ENCODE assay signal across 9 cellular contexts in genomic region chr16:65122974-65123845, GRCh38. TPM values are rescaled to one million over a fixed set of nuclear protein-coding genes. Genes with fewer than 3 reads are reported as not detected.
A peak's percentile ranks its signal among the peaks of the same experiment; 100 is the strongest.
DNase-seq lines count a peak whose midpoint lies in the region; ATAC-seq and TF ChIP-seq lines count a peak whose summit lies in the region.
"Had no signal": no experiment of that assay in that cellular context is flagged by ENCODE, and none has a peak within 500 bp of the region (broad histone marks: within the 10 kb centered on the region; RNA-seq: fewer than 3 reads in every experiment).

No MANE protein-coding gene starts in this region.

- no peak overlapping the region for H3K4me3 Mint-ChIP-seq in activated CD8-positive, alpha-beta memory T cell treated with anti-CD3 and anti-CD28 coated beads, Interleukin-2, amount 10 ng/mL, durations not matched to agents 7 days and 5 days

- no peak for ATAC-seq in activated CD8-positive, alpha-beta memory T cell treated with anti-CD3 and anti-CD28 coated beads, Interleukin-2, amount 10 ng/mL, durations not matched to agents 7 days and 5 days

- TF ChIP-seq EP300 in esophagus muscularis mucosa (IDR thresholded peaks at IDR 0.05), result no peak

- under 1% methylated on average over 27 of the region's 68 CpGs for WGBS in esophagus muscularis mucosa

- H3K27me3 ChIP-seq in esophagus muscularis mucosa (peaks cover 0 to 7% (median 0%) of the 10 kb centered on the region in 4 donors), uterus (no peaks in the 10 kb centered on the region)

- H3K27me3 Mint-ChIP-seq in activated CD8-positive, alpha-beta memory T cell treated with anti-CD3 and anti-CD28 coated beads, Interleukin-2, amount 10 ng/mL, durations not matched to agents 7 days and 5 days, result peaks cover 49% of the 10 kb centered on the region

- CTCF ChIA-PET in activated CD8-positive, alpha-beta memory T cell treated with anti-CD3 and anti-CD28 coated beads, Interleukin-2, amount 10 ng/mL, durations not matched to agents 7 days and 5 days (lab: Charles Lee), result no interaction called here

- H3K36me3 Mint-ChIP-seq in activated CD8-positive, alpha-beta memory T cell treated with anti-CD3 and anti-CD28 coated beads, Interleukin-2, amount 10 ng/mL, durations not matched to agents 7 days and 5 days, result no peaks in the 10 kb centered on the region

- H3K4me3 ChIP-seq in esophagus muscularis mucosa (peak overlapping the region; percentile 58 to 82 (median 73)), uterus (peak overlapping the region; percentile 68 to 90)

- H3K36me3 ChIP-seq in esophagus muscularis mucosa (no peaks in the 10 kb centered on the region), uterus (no peaks in the 10 kb centered on the region)

- intact Hi-C loops in esophagus muscularis mucosa (cut with DNase I), result no loop called here
- intact Hi-C loops in uterus (cut with DNase I; ENCODE audit: low total_unique reads), result no loop called here

- DNase-seq in activated CD8-positive, alpha-beta memory T cell treated with anti-CD3 and anti-CD28 coated beads, Interleukin-2, amount 10 ng/mL, durations not matched to agents 7 days and 5 days, result no peak
- no peak for DNase-seq in activated CD8-positive, alpha-beta memory T cell treated with anti-CD3 and anti-CD28 coated beads, Interleukin-2, amount 50 U/mL, for 48 hours
- DNase-seq in esophagus muscularis mucosa (ENCODE audit: extremely low spot score) (no peak), mucosa of gallbladder (ENCODE audit: low spot score) (peak; percentile 51), uterus (peak; percentile 79 to 83), DMS153 treated with DMSO at 0.1 percent for 48 hours (lab: John Stamatoyannopoulos, UW; ENCODE audit: unreplicated experiment) (no peak), MV-4-11 (lab: John Stamatoyannopoulos, UW) (no peak), NCI-H2029 (lab: John Stamatoyannopoulos, UW) (no peak)
- DNase-seq: DND-41 had no signal

- TF ChIP-seq POLR2A in esophagus muscularis mucosa (IDR thresholded peaks at IDR 0.05; ENCODE audit: low read depth), result no peak
- TF ChIP-seq POLR2A in uterus (IDR thresholded peaks at IDR 0.05), result peak in 1 of 2 donors; percentile 58

- TF ChIP-seq CTCF in esophagus muscularis mucosa (IDR thresholded peaks at IDR 0.05), result no peak
- peak in 1 of 4 experiments; percentile 4 for TF ChIP-seq CTCF in uterus (IDR thresholded peaks at IDR 0.05)

- H3K4me1 Mint-ChIP-seq in activated CD8-positive, alpha-beta memory T cell treated with anti-CD3 and anti-CD28 coated beads, Interleukin-2, amount 10 ng/mL, durations not matched to agents 7 days and 5 days, result peaks cover 1% of the 10 kb centered on the region

- H3K4me1 ChIP-seq in esophagus muscularis mucosa (peaks cover 11 to 51% (median 47%) of the 10 kb centered on the region in 4 donors), uterus (no peaks in the 10 kb centered on the region)

- H3K9me3 ChIP-seq in esophagus muscularis mucosa, result no peaks in the 10 kb centered on the region
- no peaks in the 10 kb centered on the region for H3K9me3 ChIP-seq in uterus

- peak overlapping the region; percentile 91 to 96 (median 92) for H3K27ac ChIP-seq in esophagus muscularis mucosa (replicated peaks in 1 of 4)
- peak overlapping the region; percentile 94 for H3K27ac ChIP-seq in uterus

- H3K9me3 Mint-ChIP-seq in activated CD8-positive, alpha-beta memory T cell treated with anti-CD3 and anti-CD28 coated beads, Interleukin-2, amount 10 ng/mL, durations not matched to agents 7 days and 5 days (ENCODE audit: low read depth), result no peaks in the 10 kb centered on the region

- peak overlapping the region; percentile 36 for H3K27ac Mint-ChIP-seq in activated CD8-positive, alpha-beta memory T cell treated with anti-CD3 and anti-CD28 coated beads, Interleukin-2, amount 10 ng/mL, durations not matched to agents 7 days and 5 days

RNA-seq across cellular contexts. Expression of gene CDH11, which starts 1.3 kb away (rescaled TPM):
- total RNA-seq in activated CD8-positive, alpha-beta memory T cell treated with anti-CD3 and anti-CD28 coated beads, Interleukin-2, amount 10 ng/mL, durations not matched to agents 7 days and 5 days, result not detected
- 10 to 100 TPM; 22.4 to 47.8 (median 35.6) TPM for total RNA-seq in esophagus muscularis mucosa
- total RNA-seq in mucosa of gallbladder, result 41.1 TPM
- total RNA-seq in uterus, result 100 to 1,000 TPM in 2 of 4 donors, 10 to 100 TPM in 2; 51.8 to 661 (median 96.5) TPM

Comparison
In these comparisons a context has a peak if more than half of its experiments do, and no peak if none do; other contexts are left out.
1. DNase-seq: peak in mucosa of gallbladder (single experiment) and uterus (2 of 2); none in activated CD8-positive, alpha-beta memory T cell treated with anti-CD3 and anti-CD28 coated beads, Interleukin-2, amount 10 ng/mL, durations not matched to agents 7 days and 5 days (single experiment), activated CD8-positive, alpha-beta memory T cell treated with anti-CD3 and anti-CD28 coated beads, Interleukin-2, amount 50 U/mL, for 48 hours (single experiment), esophagus muscularis mucosa (single experiment), DMS153 treated with DMSO at 0.1 percent for 48 hours (single experiment), MV-4-11 (single experiment) and NCI-H2029 (single experiment).
2. RNA of gene CDH11, which starts 1.3 kb away (total RNA-seq): 51.8 to 661 TPM in uterus, 22.4 to 47.8 TPM in esophagus muscularis mucosa and 41.1 TPM in mucosa of gallbladder (single experiment); not detected in activated CD8-positive, alpha-beta memory T cell treated with anti-CD3 and anti-CD28 coated beads, Interleukin-2, amount 10 ng/mL, durations not matched to agents 7 days and 5 days; every median in the first group is over 10 times any median in the second.